In genomic region chr10:110269641-110270318, GRCh38 we compare ENCODE assay signal across 7 cellular contexts. TPM values are rescaled to one million over a fixed set of nuclear protein-coding genes. Genes with fewer than 3 reads are reported as not detected.
DNase-seq lines count a peak whose midpoint lies in the region; ATAC-seq, FAIRE-seq and TF ChIP-seq lines count a peak whose summit lies in the region.

No MANE protein-coding gene starts in this region.

- POLR2A ChIA-PET in MCF 10A (lab: Yijun Ruan, JAX): interaction anchor here (0.6 to 1.6 kb wide), 6 partner anchors 14 to 279 kb away, joined by 3 to 8 read pairs (median 4); no protein-coding TSS in a partner anchor

- peak; percentile 62 for ATAC-seq in HG03469 (IDR thresholded peaks at IDR 0.05; ENCODE audit: unreplicated experiment)
- peak; percentile 44 for ATAC-seq in memory B cell (ENCODE audit: low read depth)
- peak; percentile 83 for ATAC-seq in aorta (ENCODE audit: low FRiP score)

- CTCF ChIA-PET in MCF 10A (lab: Yijun Ruan, JAX): interaction anchor here (0.6 to 1.0 kb wide), 6 partner anchors 9 to 264 kb away, joined by 3 to 5 read pairs (median 3); no protein-coding TSS in a partner anchor

- no TSS peak for BruUV-seq in MCF 10A (replicated peaks; lab: Mats Ljungman, UMichigan)

- H3K27me3 Mint-ChIP-seq in MCF 10A (ENCODE audit: insufficient read depth, unreplicated experiment): no peaks in the 10 kb centered on the region
- no peaks in the 10 kb centered on the region for H3K27me3 Mint-ChIP-seq in memory B cell

- H3K4me3 Mint-ChIP-seq in MCF 10A (ENCODE audit: unreplicated experiment) (no peak overlapping the region), memory B cell (peak overlapping the region; percentile 35)

- H3K27ac ChIP-seq in aorta (ENCODE audit: low read depth in 1 of 2, low read length in 2 of 2): peak overlapping the region; percentile 86

- intact Hi-C loops in MCF 10A (cut with micrococcal nuclease): no loop called here
- intact Hi-C loops in aorta (cut with DNase I): loop anchor here (5.0 kb wide), 1 partner anchor 42 kb away; no protein-coding TSS in a partner anchor

- no peak for TF ChIP-seq CTCF in MCF 10A (IDR thresholded peaks at IDR 0.05; ENCODE audit: unreplicated experiment)

- FAIRE-seq in GM19239 (lab: Jason Lieb, UNC): no peak

- H3K27me3 ChIP-seq in aorta (ENCODE audit: control insufficient read depth in 1 of 2, insufficient read depth in 2 of 2, low read length in 1 of 2): no peaks in the 10 kb centered on the region

- H3K27ac Mint-ChIP-seq in MCF 10A (ENCODE audit: low read depth, unreplicated experiment) (peak overlapping the region; percentile 10), memory B cell (peak overlapping the region; percentile 63)

- H3K36me3 Mint-ChIP-seq in MCF 10A (ENCODE audit: insufficient read depth, unreplicated experiment) (peaks cover 5% of the 10 kb centered on the region), memory B cell (no peaks in the 10 kb centered on the region)

- peaks cover 16% of the 10 kb centered on the region for H3K4me1 Mint-ChIP-seq in MCF 10A (ENCODE audit: insufficient read depth, unreplicated experiment)
- H3K4me1 Mint-ChIP-seq in memory B cell: peaks cover 23% of the 10 kb centered on the region

- H3K9me3 Mint-ChIP-seq in MCF 10A (ENCODE audit: unreplicated experiment) (no peaks in the 10 kb centered on the region), memory B cell (no peaks in the 10 kb centered on the region)

- H3K4me3 ChIP-seq in aorta (ENCODE audit: low read length in 2 of 2): peak overlapping the region in 1 of 2 donors; percentile 26

- WGBS in aorta, 2 donors: 6 to 10% methylated on average over 3 of the region's 3 CpGs

- DNase-seq in GM19239 (ENCODE audit: insufficient read length, low spot score) (peak; percentile 6), MCF 10A (ENCODE audit: unreplicated experiment) (no peak), memory B cell (ENCODE audit: low spot score in 2 of 2) (no peak), aorta (no peak), AG08395 (ENCODE audit: low spot score) (no peak), RKO (ENCODE audit: low spot score) (no peak)

- peaks cover 1 to 24% of the 10 kb centered on the region in 2 donors for H3K4me1 ChIP-seq in aorta (ENCODE audit: control insufficient read depth in 1 of 2, insufficient read depth in 2 of 2, low read length in 2 of 2)

- no peaks in the 10 kb centered on the region for H3K36me3 ChIP-seq in aorta (ENCODE audit: control insufficient read depth in 1 of 2, insufficient read depth in 2 of 2, low read length in 1 of 2)

- no peaks in the 10 kb centered on the region for H3K9me3 ChIP-seq in aorta (ENCODE audit: control insufficient read depth, low read length)

RNA-seq across cellular contexts. Expression of gene SMNDC1, which starts 34.9 kb away (rescaled TPM):
- total RNA-seq in MCF 10A (2022): 46.6 and 48.2 TPM in 2 replicates
- total RNA-seq in aorta: 10 to 100 TPM; 31.9 to 34.2 TPM
- polyA plus RNA-seq in aorta: 10 to 100 TPM; 18.2 to 19.0 TPM
